Comparison of ENCODE assay signal across 22 cellular contexts in the genomic region with DNA sequence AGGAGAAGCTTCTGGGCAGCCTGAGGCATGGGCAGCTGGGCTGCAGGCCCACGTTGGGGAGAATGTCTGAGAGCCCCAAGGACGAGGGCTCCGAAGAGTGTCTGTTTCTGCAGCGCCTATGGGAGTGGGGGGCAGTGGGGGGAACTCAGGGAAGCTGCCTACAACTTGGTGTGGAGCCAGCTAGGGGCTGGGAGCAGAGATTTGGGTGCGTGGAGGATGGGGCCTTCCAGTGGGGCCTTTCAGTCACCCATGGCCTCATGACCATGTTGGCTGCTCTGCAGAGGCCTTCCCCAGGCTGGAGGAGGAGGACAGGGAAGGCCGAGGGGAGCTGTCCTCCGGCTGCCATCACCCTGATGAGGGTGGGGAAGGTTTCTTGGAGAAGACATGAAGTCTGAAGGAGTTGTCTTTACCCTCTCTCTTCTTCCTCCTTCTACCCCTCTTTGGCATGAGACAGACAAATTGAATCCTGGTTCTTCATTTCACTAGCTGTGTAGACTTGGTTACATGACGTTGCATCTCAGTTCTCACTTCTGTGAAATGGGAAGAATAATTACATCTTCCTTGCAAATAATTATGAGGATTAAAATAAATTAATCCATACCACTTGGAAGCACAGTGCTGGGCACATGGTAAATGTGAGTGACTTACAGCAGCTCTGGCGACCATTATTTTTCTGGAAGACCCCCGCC. TPM values are rescaled to one million over a fixed set of nuclear protein-coding genes. Genes with fewer than 3 reads are reported as not detected.
"Had no signal": no experiment of that assay in that cellular context is flagged by ENCODE, and none has a peak within 500 bp of the region (broad histone marks: within the 10 kb centered on the region; RNA-seq: fewer than 3 reads in every experiment).

No MANE protein-coding gene starts in this region.

- H3K4me1 ChIP-seq: pancreas, uterus had no signal

- H3K36me3 ChIP-seq: neutrophil, pancreas, tibial nerve, uterus had no signal

- ATAC-seq: activated CD4-positive, alpha-beta T cell treated with anti-CD3 and anti-CD28 coated beads for 36 hours; naive thymus-derived CD4-positive, alpha-beta T cell; pancreas; WTC11 had no signal

- H3K9me3 ChIP-seq: neutrophil, pancreas, tibial nerve, uterus had no signal

- H3K27ac ChIP-seq: neutrophil, pancreas, tibial nerve, uterus had no signal

- H3K4me3 Mint-ChIP-seq: activated CD4-positive, alpha-beta T cell treated with anti-CD3 and anti-CD28 coated beads for 36 hours; activated naive CD8-positive, alpha-beta T cell treated with anti-CD3 and anti-CD28 coated beads, Interleukin-2, amount 10 ng/mL, durations not matched to agents 7 days and 5 days; naive thymus-derived CD4-positive, alpha-beta T cell; WTC11 had no signal

- H3K27me3 ChIP-seq: neutrophil, pancreas, tibial nerve, uterus had no signal

- DNase-seq: activated CD4-positive, alpha-beta T cell treated with anti-CD3 and anti-CD28 coated beads for 36 hours; activated CD4-positive, alpha-beta T cell treated with anti-CD3 and anti-CD28 coated beads, Interleukin-2, amount 50 U/mL, for 48 hours; activated naive CD4-positive, alpha-beta T cell treated with Interleukin-2 at 50 U/mL for 16 hours; activated naive CD8-positive, alpha-beta T cell treated with anti-CD3 and anti-CD28 coated beads, Interleukin-2, amount 10 ng/mL, durations not matched to agents 7 days and 5 days; foreskin melanocyte; mesenchymal stem cell; naive thymus-derived CD4-positive, alpha-beta T cell; stimulated activated CD4-positive, alpha-beta T cell treated with anti-CD3 and anti-CD28 coated beads, Interleukin-12 subunit alpha, Interleukin-12 subunit beta, amount 100 ng/mL, for 4 hours; stimulated activated CD4-positive, alpha-beta T cell treated with anti-CD3 and anti-CD28 coated beads, Interleukin-1b, Interleukin-23, amount 100 ng/mL, for 48 hours; stimulated activated CD8-positive, alpha-beta memory T cell treated with anti-CD3 and anti-CD28 coated beads, Interleukin-4, amount 100 ng/mL, for 48 hours; stimulated activated naive CD4-positive, alpha-beta T cell treated with Interleukin-2 at 50 U/mL for 16 hours; uterus had no signal

- H3K9me3 Mint-ChIP-seq: activated naive CD8-positive, alpha-beta T cell treated with anti-CD3 and anti-CD28 coated beads, Interleukin-2, amount 10 ng/mL, durations not matched to agents 7 days and 5 days; naive thymus-derived CD4-positive, alpha-beta T cell; WTC11 had no signal

- H3K27ac Mint-ChIP-seq: activated CD4-positive, alpha-beta T cell treated with anti-CD3 and anti-CD28 coated beads for 36 hours; naive thymus-derived CD4-positive, alpha-beta T cell; WTC11 had no signal

- H3K4me3 ChIP-seq: pancreas, tibial nerve, uterus had no signal

RNA-seq across cellular contexts. Expression of a gene that starts 8.3 kb away (rescaled TPM):
- polyA plus RNA-seq: naive thymus-derived CD4-positive, alpha-beta T cell had no signal

RNA-seq across cellular contexts. Expression of a gene that starts 51.2 kb away (rescaled TPM):
- total RNA-seq: activated CD4-positive, alpha-beta T cell treated with anti-CD3 and anti-CD28 coated beads for 36 hours; activated naive CD8-positive, alpha-beta T cell treated with anti-CD3 and anti-CD28 coated beads, Interleukin-2, amount 10 ng/mL, durations not matched to agents 7 days and 5 days; epithelial cell of proximal tubule; lower leg skin; mucosa of gallbladder; naive thymus-derived CD4-positive, alpha-beta T cell; pancreas; renal cortical epithelial cell; subcutaneous adipose tissue; T-helper 2 cell treated with Interferon-gamma antibody and Interleukin-4, amounts not matched to agents 100 ng/mL and 5 ng/mL, for 36 hours; tibial nerve; uterus; WTC11 had no signal
- polyA plus RNA-seq: naive thymus-derived CD4-positive, alpha-beta T cell had no signal
